ENCODE assay signal across 1 cellular context in the genomic region with DNA sequence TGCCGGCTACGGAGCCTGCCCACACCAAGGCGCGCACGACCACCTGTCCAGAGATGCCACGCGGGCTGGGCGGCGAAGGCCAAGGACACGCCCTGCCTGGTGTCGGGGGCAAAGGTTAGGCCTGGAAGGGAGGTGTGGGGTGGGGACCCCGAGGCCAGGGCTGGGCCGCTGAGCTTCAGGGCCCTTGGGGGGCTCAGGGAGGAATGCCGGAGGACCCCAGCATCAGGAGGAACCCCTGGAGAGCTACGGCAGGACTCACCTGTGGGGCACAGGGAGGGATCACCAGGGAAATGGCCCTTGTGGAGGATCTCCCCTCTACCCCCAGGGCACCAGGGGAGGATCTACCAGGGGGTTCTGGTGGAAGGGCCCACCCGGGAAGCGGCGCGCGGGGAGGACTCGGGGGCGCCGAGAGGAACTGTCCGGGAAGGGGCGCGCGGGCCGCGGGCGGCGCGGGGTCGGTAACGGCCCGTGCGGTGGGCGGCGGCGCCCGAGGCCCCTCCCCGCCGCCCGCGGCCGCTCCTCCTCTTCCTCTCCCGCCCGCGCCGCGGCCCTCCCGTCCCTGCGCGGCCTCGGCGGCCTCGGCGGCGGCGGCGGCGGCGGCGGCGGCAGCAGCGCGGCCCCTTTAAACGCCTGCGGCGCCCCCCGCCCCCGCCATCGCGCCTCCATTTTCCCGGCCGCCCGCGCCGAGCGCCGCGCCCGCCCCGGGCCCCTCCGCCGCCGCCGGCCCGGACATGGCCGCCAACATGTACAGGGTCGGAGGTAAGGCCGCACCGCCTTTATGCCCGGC.
TF ChIP-seq lines count a peak whose summit lies in the region.

A gene (plus strand): TSS at position 523 of the 787 bp plus-strand sequence. CDS start 209 bp downstream, at position 732.

TF ChIP-seq in HepG2, 621 proteins besides CTCF, POLR2A, EP300 and RAD21 (continued from another document and continues in another):
- TF ChIP-seq, protein P1, sequence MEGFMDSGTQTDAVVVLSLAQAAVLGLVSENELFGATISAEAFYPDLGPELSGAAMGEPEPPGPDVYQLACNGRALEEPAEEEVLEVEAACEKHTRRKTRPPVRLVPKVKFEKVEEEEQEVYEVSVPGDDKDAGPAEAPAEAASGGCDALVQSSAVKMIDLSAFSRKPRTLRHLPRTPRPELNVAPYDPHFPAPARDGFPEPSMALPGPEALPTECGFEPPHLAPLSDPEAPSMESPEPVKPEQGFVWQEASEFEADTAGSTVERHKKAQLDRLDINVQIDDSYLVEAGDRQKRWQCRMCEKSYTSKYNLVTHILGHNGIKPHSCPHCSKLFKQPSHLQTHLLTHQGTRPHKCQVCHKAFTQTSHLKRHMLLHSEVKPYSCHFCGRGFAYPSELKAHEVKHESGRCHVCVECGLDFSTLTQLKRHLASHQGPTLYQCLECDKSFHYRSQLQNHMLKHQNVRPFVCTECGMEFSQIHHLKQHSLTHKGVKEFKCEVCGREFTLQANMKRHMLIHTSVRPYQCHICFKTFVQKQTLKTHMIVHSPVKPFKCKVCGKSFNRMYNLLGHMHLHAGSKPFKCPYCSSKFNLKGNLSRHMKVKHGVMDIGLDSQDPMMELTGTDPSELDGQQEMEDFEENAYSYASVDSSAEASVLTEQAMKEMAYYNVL (CRISPR knock-in tag; IDR thresholded peaks at IDR 0.05; ENCODE audit: borderline replicate concordance) = no peak
- TF ChIP-seq, protein P2, sequence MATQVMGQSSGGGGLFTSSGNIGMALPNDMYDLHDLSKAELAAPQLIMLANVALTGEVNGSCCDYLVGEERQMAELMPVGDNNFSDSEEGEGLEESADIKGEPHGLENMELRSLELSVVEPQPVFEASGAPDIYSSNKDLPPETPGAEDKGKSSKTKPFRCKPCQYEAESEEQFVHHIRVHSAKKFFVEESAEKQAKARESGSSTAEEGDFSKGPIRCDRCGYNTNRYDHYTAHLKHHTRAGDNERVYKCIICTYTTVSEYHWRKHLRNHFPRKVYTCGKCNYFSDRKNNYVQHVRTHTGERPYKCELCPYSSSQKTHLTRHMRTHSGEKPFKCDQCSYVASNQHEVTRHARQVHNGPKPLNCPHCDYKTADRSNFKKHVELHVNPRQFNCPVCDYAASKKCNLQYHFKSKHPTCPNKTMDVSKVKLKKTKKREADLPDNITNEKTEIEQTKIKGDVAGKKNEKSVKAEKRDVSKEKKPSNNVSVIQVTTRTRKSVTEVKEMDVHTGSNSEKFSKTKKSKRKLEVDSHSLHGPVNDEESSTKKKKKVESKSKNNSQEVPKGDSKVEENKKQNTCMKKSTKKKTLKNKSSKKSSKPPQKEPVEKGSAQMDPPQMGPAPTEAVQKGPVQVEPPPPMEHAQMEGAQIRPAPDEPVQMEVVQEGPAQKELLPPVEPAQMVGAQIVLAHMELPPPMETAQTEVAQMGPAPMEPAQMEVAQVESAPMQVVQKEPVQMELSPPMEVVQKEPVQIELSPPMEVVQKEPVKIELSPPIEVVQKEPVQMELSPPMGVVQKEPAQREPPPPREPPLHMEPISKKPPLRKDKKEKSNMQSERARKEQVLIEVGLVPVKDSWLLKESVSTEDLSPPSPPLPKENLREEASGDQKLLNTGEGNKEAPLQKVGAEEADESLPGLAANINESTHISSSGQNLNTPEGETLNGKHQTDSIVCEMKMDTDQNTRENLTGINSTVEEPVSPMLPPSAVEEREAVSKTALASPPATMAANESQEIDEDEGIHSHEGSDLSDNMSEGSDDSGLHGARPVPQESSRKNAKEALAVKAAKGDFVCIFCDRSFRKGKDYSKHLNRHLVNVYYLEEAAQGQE (IDR thresholded peaks at IDR 0.05; ENCODE audit: borderline replicate concordance in 1 of 2, low read depth in 1 of 2, low read length in 2 of 2) = no peak
- TF ChIP-seq KAT8 (CRISPR knock-in tag; IDR thresholded peaks at IDR 0.05) = no peak
- TF ChIP-seq ADNP (CRISPR knock-in tag; IDR thresholded peaks at IDR 0.05) = no peak
- 0 out of 2 replicates have a peak, but pooled peaks have one; percentile 23 for TF ChIP-seq ZFP90 (CRISPR knock-in tag; IDR thresholded peaks at IDR 0.05; ENCODE audit: borderline replicate concordance)
- TF ChIP-seq, protein P3, sequence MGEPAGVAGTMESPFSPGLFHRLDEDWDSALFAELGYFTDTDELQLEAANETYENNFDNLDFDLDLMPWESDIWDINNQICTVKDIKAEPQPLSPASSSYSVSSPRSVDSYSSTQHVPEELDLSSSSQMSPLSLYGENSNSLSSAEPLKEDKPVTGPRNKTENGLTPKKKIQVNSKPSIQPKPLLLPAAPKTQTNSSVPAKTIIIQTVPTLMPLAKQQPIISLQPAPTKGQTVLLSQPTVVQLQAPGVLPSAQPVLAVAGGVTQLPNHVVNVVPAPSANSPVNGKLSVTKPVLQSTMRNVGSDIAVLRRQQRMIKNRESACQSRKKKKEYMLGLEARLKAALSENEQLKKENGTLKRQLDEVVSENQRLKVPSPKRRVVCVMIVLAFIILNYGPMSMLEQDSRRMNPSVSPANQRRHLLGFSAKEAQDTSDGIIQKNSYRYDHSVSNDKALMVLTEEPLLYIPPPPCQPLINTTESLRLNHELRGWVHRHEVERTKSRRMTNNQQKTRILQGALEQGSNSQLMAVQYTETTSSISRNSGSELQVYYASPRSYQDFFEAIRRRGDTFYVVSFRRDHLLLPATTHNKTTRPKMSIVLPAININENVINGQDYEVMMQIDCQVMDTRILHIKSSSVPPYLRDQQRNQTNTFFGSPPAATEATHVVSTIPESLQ (CRISPR knock-in tag; conservative IDR thresholded peaks at IDR 0.05) = no peak
- TF ChIP-seq HMG20A (CRISPR knock-in tag; IDR thresholded peaks at IDR 0.05; ENCODE audit: borderline replicate concordance) = no peak
- TF ChIP-seq, protein P4, sequence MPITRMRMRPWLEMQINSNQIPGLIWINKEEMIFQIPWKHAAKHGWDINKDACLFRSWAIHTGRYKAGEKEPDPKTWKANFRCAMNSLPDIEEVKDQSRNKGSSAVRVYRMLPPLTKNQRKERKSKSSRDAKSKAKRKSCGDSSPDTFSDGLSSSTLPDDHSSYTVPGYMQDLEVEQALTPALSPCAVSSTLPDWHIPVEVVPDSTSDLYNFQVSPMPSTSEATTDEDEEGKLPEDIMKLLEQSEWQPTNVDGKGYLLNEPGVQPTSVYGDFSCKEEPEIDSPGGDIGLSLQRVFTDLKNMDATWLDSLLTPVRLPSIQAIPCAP (CRISPR knock-in tag; IDR thresholded peaks at IDR 0.05; ENCODE audit: low read depth) = no peak
- TF ChIP-seq, protein P5, sequence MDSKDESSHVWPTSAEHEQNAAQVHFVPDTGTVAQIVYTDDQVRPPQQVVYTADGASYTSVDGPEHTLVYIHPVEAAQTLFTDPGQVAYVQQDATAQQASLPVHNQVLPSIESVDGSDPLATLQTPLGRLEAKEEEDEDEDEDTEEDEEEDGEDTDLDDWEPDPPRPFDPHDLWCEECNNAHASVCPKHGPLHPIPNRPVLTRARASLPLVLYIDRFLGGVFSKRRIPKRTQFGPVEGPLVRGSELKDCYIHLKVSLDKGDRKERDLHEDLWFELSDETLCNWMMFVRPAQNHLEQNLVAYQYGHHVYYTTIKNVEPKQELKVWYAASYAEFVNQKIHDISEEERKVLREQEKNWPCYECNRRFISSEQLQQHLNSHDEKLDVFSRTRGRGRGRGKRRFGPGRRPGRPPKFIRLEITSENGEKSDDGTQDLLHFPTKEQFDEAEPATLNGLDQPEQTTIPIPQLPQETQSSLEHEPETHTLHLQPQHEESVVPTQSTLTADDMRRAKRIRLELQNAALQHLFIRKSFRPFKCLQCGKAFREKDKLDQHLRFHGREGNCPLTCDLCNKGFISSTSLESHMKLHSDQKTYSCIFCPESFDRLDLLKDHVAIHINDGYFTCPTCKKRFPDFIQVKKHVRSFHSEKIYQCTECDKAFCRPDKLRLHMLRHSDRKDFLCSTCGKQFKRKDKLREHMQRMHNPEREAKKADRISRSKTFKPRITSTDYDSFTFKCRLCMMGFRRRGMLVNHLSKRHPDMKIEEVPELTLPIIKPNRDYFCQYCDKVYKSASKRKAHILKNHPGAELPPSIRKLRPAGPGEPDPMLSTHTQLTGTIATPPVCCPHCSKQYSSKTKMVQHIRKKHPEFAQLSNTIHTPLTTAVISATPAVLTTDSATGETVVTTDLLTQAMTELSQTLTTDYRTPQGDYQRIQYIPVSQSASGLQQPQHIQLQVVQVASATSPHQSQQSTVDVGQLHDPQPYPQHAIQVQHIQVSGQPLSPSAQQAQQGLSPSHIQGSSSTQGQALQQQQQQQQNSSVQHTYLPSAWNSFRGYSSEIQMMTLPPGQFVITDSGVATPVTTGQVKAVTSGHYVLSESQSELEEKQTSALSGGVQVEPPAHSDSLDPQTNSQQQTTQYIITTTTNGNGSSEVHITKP (CRISPR knock-in tag; IDR thresholded peaks at IDR 0.05; ENCODE audit: low read depth) = no peak
- TF ChIP-seq, protein P6, sequence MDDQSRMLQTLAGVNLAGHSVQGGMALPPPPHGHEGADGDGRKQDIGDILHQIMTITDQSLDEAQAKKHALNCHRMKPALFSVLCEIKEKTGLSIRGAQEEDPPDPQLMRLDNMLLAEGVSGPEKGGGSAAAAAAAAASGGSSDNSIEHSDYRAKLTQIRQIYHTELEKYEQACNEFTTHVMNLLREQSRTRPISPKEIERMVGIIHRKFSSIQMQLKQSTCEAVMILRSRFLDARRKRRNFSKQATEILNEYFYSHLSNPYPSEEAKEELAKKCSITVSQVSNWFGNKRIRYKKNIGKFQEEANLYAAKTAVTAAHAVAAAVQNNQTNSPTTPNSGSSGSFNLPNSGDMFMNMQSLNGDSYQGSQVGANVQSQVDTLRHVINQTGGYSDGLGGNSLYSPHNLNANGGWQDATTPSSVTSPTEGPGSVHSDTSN (CRISPR knock-in tag; IDR thresholded peaks at IDR 0.05; ENCODE audit: borderline replicate concordance) = no peak
- 0 out of 2 replicates have a peak, but pooled peaks have one; percentile 9 for TF ChIP-seq ZNF44 (CRISPR knock-in tag; IDR thresholded peaks at IDR 0.05)
- peak; percentile 96 for TF ChIP-seq MYC (CRISPR knock-in tag; IDR thresholded peaks at IDR 0.05; ENCODE audit: borderline replicate concordance)
- no peak for TF ChIP-seq TGIF2 (CRISPR knock-in tag; IDR thresholded peaks at IDR 0.05)
- TF ChIP-seq, protein P7, sequence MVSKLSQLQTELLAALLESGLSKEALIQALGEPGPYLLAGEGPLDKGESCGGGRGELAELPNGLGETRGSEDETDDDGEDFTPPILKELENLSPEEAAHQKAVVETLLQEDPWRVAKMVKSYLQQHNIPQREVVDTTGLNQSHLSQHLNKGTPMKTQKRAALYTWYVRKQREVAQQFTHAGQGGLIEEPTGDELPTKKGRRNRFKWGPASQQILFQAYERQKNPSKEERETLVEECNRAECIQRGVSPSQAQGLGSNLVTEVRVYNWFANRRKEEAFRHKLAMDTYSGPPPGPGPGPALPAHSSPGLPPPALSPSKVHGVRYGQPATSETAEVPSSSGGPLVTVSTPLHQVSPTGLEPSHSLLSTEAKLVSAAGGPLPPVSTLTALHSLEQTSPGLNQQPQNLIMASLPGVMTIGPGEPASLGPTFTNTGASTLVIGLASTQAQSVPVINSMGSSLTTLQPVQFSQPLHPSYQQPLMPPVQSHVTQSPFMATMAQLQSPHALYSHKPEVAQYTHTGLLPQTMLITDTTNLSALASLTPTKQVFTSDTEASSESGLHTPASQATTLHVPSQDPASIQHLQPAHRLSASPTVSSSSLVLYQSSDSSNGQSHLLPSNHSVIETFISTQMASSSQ (IDR thresholded peaks at IDR 0.05; ENCODE audit: low read depth) = no peak
- TF ChIP-seq, protein P7 (CRISPR knock-in tag; IDR thresholded peaks at IDR 0.05; ENCODE audit: borderline replicate concordance) = no peak
- TF ChIP-seq ZNF792 (CRISPR knock-in tag; IDR thresholded peaks at IDR 0.05) = peak; percentile 43; the same call in 1 of the 2 replicates
- TF ChIP-seq POGZ (CRISPR knock-in tag; IDR thresholded peaks at IDR 0.05) = no peak
- TF ChIP-seq, protein P8, sequence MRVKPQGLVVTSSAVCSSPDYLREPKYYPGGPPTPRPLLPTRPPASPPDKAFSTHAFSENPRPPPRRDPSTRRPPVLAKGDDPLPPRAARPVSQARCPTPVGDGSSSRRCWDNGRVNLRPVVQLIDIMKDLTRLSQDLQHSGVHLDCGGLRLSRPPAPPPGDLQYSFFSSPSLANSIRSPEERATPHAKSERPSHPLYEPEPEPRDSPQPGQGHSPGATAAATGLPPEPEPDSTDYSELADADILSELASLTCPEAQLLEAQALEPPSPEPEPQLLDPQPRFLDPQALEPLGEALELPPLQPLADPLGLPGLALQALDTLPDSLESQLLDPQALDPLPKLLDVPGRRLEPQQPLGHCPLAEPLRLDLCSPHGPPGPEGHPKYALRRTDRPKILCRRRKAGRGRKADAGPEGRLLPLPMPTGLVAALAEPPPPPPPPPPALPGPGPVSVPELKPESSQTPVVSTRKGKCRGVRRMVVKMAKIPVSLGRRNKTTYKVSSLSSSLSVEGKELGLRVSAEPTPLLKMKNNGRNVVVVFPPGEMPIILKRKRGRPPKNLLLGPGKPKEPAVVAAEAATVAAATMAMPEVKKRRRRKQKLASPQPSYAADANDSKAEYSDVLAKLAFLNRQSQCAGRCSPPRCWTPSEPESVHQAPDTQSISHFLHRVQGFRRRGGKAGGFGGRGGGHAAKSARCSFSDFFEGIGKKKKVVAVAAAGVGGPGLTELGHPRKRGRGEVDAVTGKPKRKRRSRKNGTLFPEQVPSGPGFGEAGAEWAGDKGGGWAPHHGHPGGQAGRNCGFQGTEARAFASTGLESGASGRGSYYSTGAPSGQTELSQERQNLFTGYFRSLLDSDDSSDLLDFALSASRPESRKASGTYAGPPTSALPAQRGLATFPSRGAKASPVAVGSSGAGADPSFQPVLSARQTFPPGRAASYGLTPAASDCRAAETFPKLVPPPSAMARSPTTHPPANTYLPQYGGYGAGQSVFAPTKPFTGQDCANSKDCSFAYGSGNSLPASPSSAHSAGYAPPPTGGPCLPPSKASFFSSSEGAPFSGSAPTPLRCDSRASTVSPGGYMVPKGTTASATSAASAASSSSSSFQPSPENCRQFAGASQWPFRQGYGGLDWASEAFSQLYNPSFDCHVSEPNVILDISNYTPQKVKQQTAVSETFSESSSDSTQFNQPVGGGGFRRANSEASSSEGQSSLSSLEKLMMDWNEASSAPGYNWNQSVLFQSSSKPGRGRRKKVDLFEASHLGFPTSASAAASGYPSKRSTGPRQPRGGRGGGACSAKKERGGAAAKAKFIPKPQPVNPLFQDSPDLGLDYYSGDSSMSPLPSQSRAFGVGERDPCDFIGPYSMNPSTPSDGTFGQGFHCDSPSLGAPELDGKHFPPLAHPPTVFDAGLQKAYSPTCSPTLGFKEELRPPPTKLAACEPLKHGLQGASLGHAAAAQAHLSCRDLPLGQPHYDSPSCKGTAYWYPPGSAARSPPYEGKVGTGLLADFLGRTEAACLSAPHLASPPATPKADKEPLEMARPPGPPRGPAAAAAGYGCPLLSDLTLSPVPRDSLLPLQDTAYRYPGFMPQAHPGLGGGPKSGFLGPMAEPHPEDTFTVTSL (CRISPR knock-in tag; IDR thresholded peaks at IDR 0.05; ENCODE audit: borderline replicate concordance) = no peak
- TF ChIP-seq NR2F2 (IDR thresholded peaks at IDR 0.05; ENCODE audit: borderline replicate concordance, low read depth) = no peak
- no peak for TF ChIP-seq WIZ (CRISPR knock-in tag; IDR thresholded peaks at IDR 0.05)
